Comparison of ENCODE assay signal across 10 cellular contexts in genomic region chr6:1044040-1044836, GRCh38.
"Had no signal": no experiment of that assay in that cellular context is flagged by ENCODE, and none has a peak within 500 bp of the region (broad histone marks: within the 10 kb centered on the region; RNA-seq: fewer than 3 reads in every experiment).

No MANE protein-coding gene starts in this region.

- H3K27ac ChIP-seq: tibial nerve had no signal

- H3K9me3 ChIP-seq: tibial nerve had no signal

- H3K4me3 ChIP-seq: tibial nerve had no signal

- H3K36me3 ChIP-seq: tibial nerve had no signal

- DNase-seq: activated CD4-positive, alpha-beta T cell treated with anti-CD3 and anti-CD28 coated beads for 48 hours; activated CD8-positive, alpha-beta memory T cell treated with anti-CD3 and anti-CD28 coated beads, Interleukin-2, amount 50 U/mL, for 48 hours; activated CD8-positive, alpha-beta T cell treated with anti-CD3 and anti-CD28 coated beads, Interleukin-2, amount 10 ng/mL, durations not matched to agents 7 days and 5 days; activated naive CD4-positive, alpha-beta T cell treated with Interleukin-2 at 50 U/mL for 16 hours; dermis blood vessel endothelial cell; hypothalamus; immature natural killer cell; left cardiac atrium; T-helper 1 cell had no signal

- H3K27me3 ChIP-seq: tibial nerve had no signal
